ENCODE assay signal across 21 cellular contexts in the genomic region with DNA sequence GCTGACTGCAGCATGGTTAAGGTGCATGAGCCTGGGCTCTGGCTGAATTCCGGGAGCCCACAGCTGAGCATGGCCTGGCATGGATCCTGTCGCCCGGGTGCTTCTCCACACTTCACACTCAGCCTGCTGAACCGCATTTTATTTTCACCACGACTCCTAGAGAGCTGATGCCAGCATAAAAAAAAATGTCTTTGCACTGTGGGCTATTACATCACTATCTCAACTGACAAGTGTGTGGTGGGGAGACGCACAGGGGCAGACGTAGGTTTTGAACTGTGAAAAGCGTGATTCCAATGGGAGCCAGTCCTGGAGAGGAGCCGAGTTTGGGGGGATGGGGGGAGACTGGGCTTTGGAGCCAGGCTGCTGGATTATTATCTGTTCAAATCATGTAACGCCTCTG.
"Had no signal": no experiment of that assay in that cellular context is flagged by ENCODE, and none has a peak within 500 bp of the region (broad histone marks: within the 10 kb centered on the region; RNA-seq: fewer than 3 reads in every experiment).

No MANE protein-coding gene starts in this region.

- H3K9me3 Mint-ChIP-seq: activated B cell treated with CpG ODN at 0.5 μM for 24 hours; activated T-helper 1 cell treated with anti-CD3 and anti-CD28 coated beads, Interleukin-12 subunit alpha, Interleukin-12 subunit beta, Interleukin-2, Interleukin-4 antibody, amounts not matched to agents 30 ng/mL and 10 ng/mL and 1 ng/mL, durations not matched to agents 14 hours and 24 hours and 36 hours; natural killer cell had no signal

- H3K9me3 ChIP-seq: left lung, sigmoid colon, thyroid gland, upper lobe of right lung had no signal

- H3K36me3 Mint-ChIP-seq: natural killer cell had no signal

- H3K27me3 Mint-ChIP-seq: activated B cell treated with CpG ODN at 0.5 μM for 24 hours; activated CD4-positive, alpha-beta T cell treated with anti-CD3 and anti-CD28 coated beads for 36 hours had no signal

- H3K79me2 ChIP-seq: hepatocyte had no signal

- ATAC-seq: activated CD4-positive, alpha-beta T cell treated with anti-CD3 and anti-CD28 coated beads for 36 hours; esophagus mucosa; left lung; natural killer cell; upper lobe of right lung had no signal

- H2AFZ ChIP-seq: hepatocyte had no signal

- H3K4me1 Mint-ChIP-seq: activated B cell treated with CpG ODN at 0.5 μM for 24 hours had no signal

- H3K4me1 ChIP-seq: left lung, thyroid gland, upper lobe of right lung had no signal

- H3K4me3 ChIP-seq: cardiac muscle cell, hepatocyte, left lung, lung, sigmoid colon, smooth muscle cell, thyroid gland, upper lobe of right lung had no signal

- H3K4me3 Mint-ChIP-seq: activated B cell treated with CpG ODN at 0.5 μM for 24 hours; activated CD4-positive, alpha-beta T cell treated with anti-CD3 and anti-CD28 coated beads for 36 hours; activated T-helper 1 cell treated with anti-CD3 and anti-CD28 coated beads, Interleukin-12 subunit alpha, Interleukin-12 subunit beta, Interleukin-2, Interleukin-4 antibody, amounts not matched to agents 30 ng/mL and 10 ng/mL and 1 ng/mL, durations not matched to agents 14 hours and 24 hours and 36 hours; natural killer cell had no signal

- H3K27ac Mint-ChIP-seq: activated B cell treated with CpG ODN at 0.5 μM for 24 hours; activated T-helper 1 cell treated with anti-CD3 and anti-CD28 coated beads, Interleukin-12 subunit alpha, Interleukin-12 subunit beta, Interleukin-2, Interleukin-4 antibody, amounts not matched to agents 30 ng/mL and 10 ng/mL and 1 ng/mL, durations not matched to agents 14 hours and 24 hours and 36 hours; natural killer cell had no signal

- H3K27ac ChIP-seq: cardiac muscle cell, left lung, thyroid gland, upper lobe of right lung had no signal

- H3K4me2 ChIP-seq: hepatocyte, smooth muscle cell had no signal

- H3K27me3 ChIP-seq: cardiac muscle cell, hepatocyte, left lung, sigmoid colon, thyroid gland, upper lobe of right lung had no signal

- DNase-seq: activated B cell treated with CpG ODN at 0.5 μM for 24 hours; activated CD4-positive, alpha-beta T cell treated with anti-CD3 and anti-CD28 coated beads for 36 hours; activated CD4-positive, alpha-beta T cell treated with anti-CD3 and anti-CD28 coated beads, Interleukin-2, amount 50 U/mL, for 48 hours; effector memory CD4-positive, alpha-beta T cell; glutamatergic neuron; kidney glomerular epithelial cell; left lung; natural killer cell; sigmoid colon; stimulated activated CD4-positive, alpha-beta T cell treated with anti-CD3 and anti-CD28 coated beads, Interleukin-15, amount 100 ng/mL, for 24 hours; stimulated activated naive CD4-positive, alpha-beta T cell treated with Interleukin-2 at 50 U/mL for 16 hours; substantia nigra; T1000; upper lobe of right lung had no signal
